10 cellular contexts compared by ENCODE assay signal in the genomic region with DNA sequence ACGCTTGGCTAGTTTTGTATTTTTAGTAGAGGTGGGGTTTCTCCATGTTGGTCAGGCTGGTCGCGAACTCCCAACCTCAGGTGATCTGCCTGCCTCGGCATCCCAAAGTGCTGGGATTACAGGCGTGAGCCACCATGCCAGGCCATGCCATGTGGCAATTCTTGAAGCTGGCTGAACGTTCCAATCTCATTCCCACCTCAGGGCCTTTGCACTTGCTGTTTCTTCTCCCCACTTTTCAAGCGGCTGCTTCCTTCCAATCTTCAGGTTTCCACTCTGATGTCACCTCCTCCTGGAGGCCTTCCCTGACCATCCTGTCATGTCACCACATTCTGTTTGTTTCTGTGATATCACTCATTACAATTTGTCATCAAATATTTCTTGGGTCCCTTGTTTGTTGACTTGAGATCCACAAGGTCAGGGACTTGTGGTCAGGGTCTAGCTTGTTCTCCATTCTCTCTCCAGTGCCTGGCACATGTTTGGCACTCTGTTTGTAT. TPM values are rescaled to one million over a fixed set of nuclear protein-coding genes. Genes with fewer than 3 reads are reported as not detected.
DNase-seq lines count a peak whose midpoint lies in the region; ATAC-seq and TF ChIP-seq lines count a peak whose summit lies in the region.
"Had no signal": no experiment of that assay in that cellular context is flagged by ENCODE, and none has a peak within 500 bp of the region (broad histone marks: within the 10 kb centered on the region; RNA-seq: fewer than 3 reads in every experiment).

No MANE protein-coding gene starts in this region.

- TF ChIP-seq CTCF in SU-DHL-6 (IDR thresholded peaks at IDR 0.05; ENCODE audit: insufficient read depth, low read length, poor library complexity, severe bottlenecking) (no peak), fibroblast of lung (conservative IDR thresholded peaks at IDR 0.05 in 1 of 2, IDR thresholded peaks at IDR 0.05 in 1 of 2; ENCODE audit: low read depth in 1 of 2, low read length in 2 of 2) (no peak)

- peak overlapping the region; percentile 87 for H3K4me2 ChIP-seq in SU-DHL-6 (ENCODE audit: low read depth, low read length, poor library complexity, severe bottlenecking)
- no peak overlapping the region for H3K4me2 ChIP-seq in fibroblast of lung (ENCODE audit: extremely low read depth, insufficient read depth, low read length)

- peaks cover 31% of the 10 kb centered on the region for H3K4me1 ChIP-seq in fibroblast of lung (ENCODE audit: control insufficient read depth, extremely low read depth, insufficient read depth, low read length)

- H2AFZ ChIP-seq in SU-DHL-6 (ENCODE audit: low read depth, low read length, severe bottlenecking) (no peak overlapping the region), fibroblast of lung (ENCODE audit: low read length) (no peak overlapping the region)

- peaks cover 47% of the 10 kb centered on the region for H3K4me1 Mint-ChIP-seq in activated T-cell treated with anti-CD3 and anti-CD28 coated beads, Interleukin-2, amount 50 U/mL, for 24 hours (ENCODE audit: low read depth)

- H3K9me2 ChIP-seq in SU-DHL-6 (replicated peaks; ENCODE audit: insufficient read depth, low read length), result no peaks in the 10 kb centered on the region

- H3K36me3 ChIP-seq in SU-DHL-6 (ENCODE audit: low read length) (no peaks in the 10 kb centered on the region), fibroblast of lung (ENCODE audit: control insufficient read depth, insufficient read depth, low read length) (no peaks in the 10 kb centered on the region)
- H3K36me3 ChIP-seq: BE2C had no signal

- H4K20me1 ChIP-seq in SU-DHL-6 (ENCODE audit: low read depth, low read length) (no peaks in the 10 kb centered on the region), fibroblast of lung (ENCODE audit: control insufficient read depth, extremely low read depth, insufficient read depth, low read length) (no peaks in the 10 kb centered on the region)

- H3K36me3 Mint-ChIP-seq in activated T-cell treated with anti-CD3 and anti-CD28 coated beads, Interleukin-2, amount 50 U/mL, for 24 hours (ENCODE audit: low read depth), result peaks cover 24% of the 10 kb centered on the region

- H3K4me3 ChIP-seq in SU-DHL-6 (ENCODE audit: insufficient read depth, low read length, poor library complexity, severe bottlenecking) (peak overlapping the region; percentile 74), fibroblast of lung (replicated peaks in 1 of 4; ENCODE audit: control extremely low read depth in 1 of 4, insufficient read depth in 1 of 4, low read depth in 3 of 4, low read length in 4 of 4) (peak overlapping the region in 1 of 4 experiments; percentile 57)

- DNase-seq in activated T-cell treated with anti-CD3 and anti-CD28 coated beads, Interleukin-2, amount 50 U/mL, for 24 hours, result no peak
- DNase-seq in activated T-cell treated with anti-CD3 and anti-CD28 coated beads, Interleukin-2, amount 50 U/mL, for 1 hour, result no peak
- DNase-seq in fibroblast of lung (ENCODE audit: low read depth in 2 of 2) (no peak), NCI-H2196 treated with DMSO at 0.1 percent for 48 hours (lab: John Stamatoyannopoulos, UW; ENCODE audit: unreplicated experiment) (no peak), dermis blood vessel endothelial cell (no peak)
- DNase-seq: BE2C, NCI-H187 treated with DMSO at 0.1 percent for 48 hours had no signal

- H3K79me2 ChIP-seq in SU-DHL-6 (ENCODE audit: insufficient read depth, low read length) (peaks cover 9% of the 10 kb centered on the region; the same call in 1 of the 2 replicates), fibroblast of lung (ENCODE audit: control insufficient read depth, insufficient read depth, low read length) (peaks cover 7% of the 10 kb centered on the region)

- no peaks in the 10 kb centered on the region for H3K9me3 Mint-ChIP-seq in activated T-cell treated with anti-CD3 and anti-CD28 coated beads, Interleukin-2, amount 50 U/mL, for 24 hours

- H3K27ac Mint-ChIP-seq in activated T-cell treated with anti-CD3 and anti-CD28 coated beads, Interleukin-2, amount 50 U/mL, for 24 hours, result peak overlapping the region; percentile 97

- peaks cover 20% of the 10 kb centered on the region for H3K27me3 Mint-ChIP-seq in activated T-cell treated with anti-CD3 and anti-CD28 coated beads, Interleukin-2, amount 50 U/mL, for 24 hours

- H3K27ac ChIP-seq in SU-DHL-6 (ENCODE audit: low read depth, low read length) (peak overlapping the region; percentile 91), fibroblast of lung (ENCODE audit: insufficient read depth, low read length) (peak overlapping the region; percentile 89), temporal lobe (ENCODE audit: low read depth, low read length) (peak overlapping the region; percentile 95)

- no peaks in the 10 kb centered on the region for H3K27me3 ChIP-seq in SU-DHL-6 (ENCODE audit: low read length)
- H3K27me3 ChIP-seq in fibroblast of lung (ENCODE audit: control insufficient read depth, insufficient read depth, low read length), result no peaks in the 10 kb centered on the region
- H3K27me3 ChIP-seq: BE2C had no signal

- H3K9ac ChIP-seq in SU-DHL-6 (ENCODE audit: low read length), result peak overlapping the region; percentile 81
- H3K9ac ChIP-seq in fibroblast of lung (ENCODE audit: insufficient read depth, low read length), result no peak overlapping the region

- peaks cover 26% of the 10 kb centered on the region for H3F3A ChIP-seq in SU-DHL-6 (ENCODE audit: insufficient read depth)

- no peaks in the 10 kb centered on the region for H3K9me3 ChIP-seq in SU-DHL-6 (ENCODE audit: insufficient read depth, low read length)
- H3K9me3 ChIP-seq in fibroblast of lung (ENCODE audit: control insufficient read depth, insufficient read depth, low read depth, low read length), result no peaks in the 10 kb centered on the region
- H3K9me3 ChIP-seq: BE2C had no signal

- peak overlapping the region; percentile 84 for H3K4me3 Mint-ChIP-seq in activated T-cell treated with anti-CD3 and anti-CD28 coated beads, Interleukin-2, amount 50 U/mL, for 24 hours

- ATAC-seq in HG02840 (IDR thresholded peaks at IDR 0.05; ENCODE audit: low FRiP score, unreplicated experiment), result no peak

RNA-seq across cellular contexts. Expression of a gene that starts 4.2 kb away (rescaled TPM):
- total RNA-seq in fibroblast of lung (6.4 and 9.2 TPM in 2 replicates), temporal lobe (2.7 TPM), dermis blood vessel endothelial cell (6.0 and 8.2 TPM in 2 replicates)
- polyA plus RNA-seq in fibroblast of lung, result 3.6 and 3.8 TPM in 2 replicates
- 4.4 and 6.0 TPM in 2 replicates for polyA plus RNA-seq in fibroblast of lung (2012)
- polyA minus RNA-seq in fibroblast of lung (ENCODE audit: low replicate concordance), result 4.8 and 6.3 TPM in 2 replicates

RNA-seq across cellular contexts. Expression of a gene that starts 5.4 kb away (rescaled TPM):
- total RNA-seq in fibroblast of lung (0.50 and 0.51 TPM in 2 replicates), temporal lobe (0.25 TPM), dermis blood vessel endothelial cell (0.79 and 0.85 TPM in 2 replicates)
- polyA plus RNA-seq in fibroblast of lung, result 0.76 and 1.2 TPM in 2 replicates
- 1.6 and 1.7 TPM in 2 replicates for polyA plus RNA-seq in fibroblast of lung (2012)
- 0.96 TPM in 1 of 2 replicates, not detected in the other for polyA minus RNA-seq in fibroblast of lung (ENCODE audit: low replicate concordance)

RNA-seq across cellular contexts. Expression of a gene that starts 24.7 kb away (rescaled TPM):
- total RNA-seq in fibroblast of lung, result 7.4 and 13.0 TPM in 2 replicates
- polyA plus RNA-seq in fibroblast of lung, result 17.6 and 21.2 TPM in 2 replicates
- polyA plus RNA-seq in fibroblast of lung (2012), result 42.8 and 51.9 TPM in 2 replicates
- 56.3 and 56.9 TPM in 2 replicates for polyA minus RNA-seq in fibroblast of lung (ENCODE audit: low replicate concordance)
- total RNA-seq in temporal lobe, result 47.2 TPM
- total RNA-seq in dermis blood vessel endothelial cell, result 8.7 and 14.1 TPM in 2 replicates

RNA-seq across cellular contexts. Expression of a gene that starts 33.6 kb away (rescaled TPM):
- total RNA-seq in fibroblast of lung, result 10.1 and 11.3 TPM in 2 replicates
- polyA plus RNA-seq in fibroblast of lung, result 13.8 and 14.4 TPM in 2 replicates
- 14.6 and 14.8 TPM in 2 replicates for polyA plus RNA-seq in fibroblast of lung (2012)
- 15.7 and 20.7 TPM in 2 replicates for polyA minus RNA-seq in fibroblast of lung (ENCODE audit: low replicate concordance)
- 3.2 TPM for total RNA-seq in temporal lobe
- total RNA-seq in dermis blood vessel endothelial cell, result 7.8 and 10.4 TPM in 2 replicates

RNA-seq across cellular contexts. Expression of a gene that starts 33.8 kb away (rescaled TPM):
- total RNA-seq in fibroblast of lung (54.7 and 76.8 TPM in 2 replicates), temporal lobe (33.7 TPM), dermis blood vessel endothelial cell (105 and 267 TPM in 2 replicates)
- 68.4 and 78.6 TPM in 2 replicates for polyA plus RNA-seq in fibroblast of lung
- polyA plus RNA-seq in fibroblast of lung (2012), result 55.2 and 66.9 TPM in 2 replicates
- polyA minus RNA-seq in fibroblast of lung (ENCODE audit: low replicate concordance), result 50.4 and 112 TPM in 2 replicates
